ENCODE assay signal across 10 cellular contexts in genomic region chr19:53927745-53928144, GRCh38. TPM values are rescaled to one million over a fixed set of nuclear protein-coding genes. Genes with fewer than 3 reads are reported as not detected.
DNase-seq lines count a peak whose midpoint lies in the region; ATAC-seq and TF ChIP-seq lines count a peak whose summit lies in the region.
"Had no signal": no experiment of that assay in that cellular context is flagged by ENCODE, and none has a peak within 500 bp of the region (broad histone marks: within the 10 kb centered on the region; RNA-seq: fewer than 3 reads in every experiment).

No MANE protein-coding gene starts in this region.

- ATAC-seq in activated CD8-positive, alpha-beta T cell treated with anti-CD3 and anti-CD28 coated beads, Interleukin-2, amount 10 ng/mL, durations not matched to agents 7 days and 5 days: no peak
- ATAC-seq in left lobe of liver (peak; percentile 52), omental fat pad (ENCODE audit: low FRiP score) (no peak)

- POLR2A ChIA-PET in activated CD8-positive, alpha-beta T cell treated with anti-CD3 and anti-CD28 coated beads, Interleukin-2, amount 10 ng/mL, durations not matched to agents 7 days and 5 days (lab: Charles Lee): no interaction called here

- no peaks in the 10 kb centered on the region for H3K36me3 Mint-ChIP-seq in activated CD8-positive, alpha-beta T cell treated with anti-CD3 and anti-CD28 coated beads, Interleukin-2, amount 10 ng/mL, durations not matched to agents 7 days and 5 days (ENCODE audit: low read depth)

- no peaks in the 10 kb centered on the region for H3K4me1 Mint-ChIP-seq in activated CD8-positive, alpha-beta T cell treated with anti-CD3 and anti-CD28 coated beads, Interleukin-2, amount 10 ng/mL, durations not matched to agents 7 days and 5 days (ENCODE audit: low read depth)

- TF ChIP-seq POLR2A in ovary (IDR thresholded peaks at IDR 0.05): no peak

- no peaks in the 10 kb centered on the region for H3K27me3 ChIP-seq in ovary
- H3K27me3 ChIP-seq: colonic mucosa had no signal

- intact Hi-C loops in ovary (cut with DNase I): no loop called here

- H3K9me3 Mint-ChIP-seq in activated CD8-positive, alpha-beta T cell treated with anti-CD3 and anti-CD28 coated beads, Interleukin-2, amount 10 ng/mL, durations not matched to agents 7 days and 5 days (ENCODE audit: insufficient read depth): no peaks in the 10 kb centered on the region

- H3K9me3 ChIP-seq in ovary: no peaks in the 10 kb centered on the region
- H3K9me3 ChIP-seq: colonic mucosa had no signal

- TF ChIP-seq CTCF in ovary (IDR thresholded peaks at IDR 0.05) (no peak), omental fat pad (IDR thresholded peaks at IDR 0.05) (no peak)

- H3K27ac ChIP-seq in ovary: no peak overlapping the region
- H3K27ac ChIP-seq: colonic mucosa had no signal

- no peak overlapping the region for H3K4me3 ChIP-seq in ovary
- H3K4me3 ChIP-seq: colonic mucosa had no signal

- no peaks in the 10 kb centered on the region for H3K36me3 ChIP-seq in ovary
- H3K36me3 ChIP-seq: colonic mucosa had no signal

- no peak overlapping the region for H3K4me3 Mint-ChIP-seq in activated CD8-positive, alpha-beta T cell treated with anti-CD3 and anti-CD28 coated beads, Interleukin-2, amount 10 ng/mL, durations not matched to agents 7 days and 5 days

- H3K27ac Mint-ChIP-seq in activated CD8-positive, alpha-beta T cell treated with anti-CD3 and anti-CD28 coated beads, Interleukin-2, amount 10 ng/mL, durations not matched to agents 7 days and 5 days: no peak overlapping the region

- H3K27me3 Mint-ChIP-seq in activated CD8-positive, alpha-beta T cell treated with anti-CD3 and anti-CD28 coated beads, Interleukin-2, amount 10 ng/mL, durations not matched to agents 7 days and 5 days (ENCODE audit: low read depth): no peaks in the 10 kb centered on the region

- H3K4me1 ChIP-seq in ovary (ENCODE audit: insufficient read depth): no peaks in the 10 kb centered on the region
- H3K4me1 ChIP-seq: colonic mucosa had no signal

- 19 to 48% (median 34%) methylated on average over 6 to 8 of the region's 8 CpGs for WGBS in ovary, 3 donors

- TF ChIP-seq EP300 in ovary (IDR thresholded peaks at IDR 0.05): no peak

- CTCF ChIA-PET in activated CD8-positive, alpha-beta T cell treated with anti-CD3 and anti-CD28 coated beads, Interleukin-2, amount 10 ng/mL, durations not matched to agents 7 days and 5 days (lab: Charles Lee): interaction anchor here (1.3 kb wide), 1 partner anchor 15 kb away, joined by 3 read pairs; no protein-coding TSS in a partner anchor

- DNase-seq in Daoy (ENCODE audit: low read depth) (peak; percentile 79), Kasumi-1 (lab: John Stamatoyannopoulos, UW) (peak; percentile 45 to 70), left lobe of liver (ENCODE audit: low spot score) (no peak), NCI-H510A treated with DMSO at 0.1 percent for 48 hours (lab: John Stamatoyannopoulos, UW) (no peak), ovary (no peak), omental fat pad (ENCODE audit: low spot score) (no peak), NCI-H1930 (lab: John Stamatoyannopoulos, UW) (no peak)
- peak; percentile 63 for DNase-seq in activated CD8-positive, alpha-beta T cell treated with anti-CD3 and anti-CD28 coated beads, Interleukin-2, amount 10 ng/mL, durations not matched to agents 7 days and 5 days
- DNase-seq: colonic mucosa had no signal

RNA-seq across cellular contexts. Expression of gene CACNG7, which starts 18.7 kb away (rescaled TPM):
- total RNA-seq in Daoy (2014; rRNA removed; shearing (Covaris generic)): 0.29 and 0.54 TPM in 2 replicates
- not detected for total RNA-seq in activated CD8-positive, alpha-beta T cell treated with anti-CD3 and anti-CD28 coated beads, Interleukin-2, amount 10 ng/mL, durations not matched to agents 7 days and 5 days
- total RNA-seq in left lobe of liver: not detected
- not detected for total RNA-seq in ovary
- under 1 TPM in 1 of 2 donors, not detected in 1; 0.02 TPM for polyA plus RNA-seq in ovary
- total RNA-seq in omental fat pad: not detected
- total RNA-seq: posterior vena cava had no signal

RNA-seq across cellular contexts. Expression of gene CACNG8, which starts 35.0 kb away (rescaled TPM):
- total RNA-seq in Daoy (2014; rRNA removed; shearing (Covaris generic)): 0.48 and 2.9 TPM in 2 replicates
- total RNA-seq in activated CD8-positive, alpha-beta T cell treated with anti-CD3 and anti-CD28 coated beads, Interleukin-2, amount 10 ng/mL, durations not matched to agents 7 days and 5 days: not detected
- not detected for total RNA-seq in left lobe of liver
- total RNA-seq in ovary: under 1 TPM in 4 of 7 donors, not detected in 3; 0.03 to 0.12 (median 0.08) TPM
- under 1 TPM; 0.06 to 0.13 TPM for polyA plus RNA-seq in ovary
- total RNA-seq in omental fat pad: not detected

RNA-seq across cellular contexts. Expression of gene PRKCG, which starts 45.7 kb away (rescaled TPM):
- total RNA-seq in Daoy (2014; rRNA removed; shearing (Covaris generic)): not detected in 2 replicates
- total RNA-seq in activated CD8-positive, alpha-beta T cell treated with anti-CD3 and anti-CD28 coated beads, Interleukin-2, amount 10 ng/mL, durations not matched to agents 7 days and 5 days: not detected
- total RNA-seq in left lobe of liver (0.08 TPM), ovary (under 1 TPM in 1 of 7 donors, not detected in 6; 0.08 TPM), omental fat pad (not detected)
- polyA plus RNA-seq in ovary: under 1 TPM in 1 of 2 donors, not detected in 1; 0.04 TPM

Comparison
In these comparisons a context has a peak if more than half of its experiments do, and no peak if none do; other contexts are left out.
1. DNase-seq: peak in Daoy (single experiment), Kasumi-1 (2 of 2) and activated CD8-positive, alpha-beta T cell treated with anti-CD3 and anti-CD28 coated beads, Interleukin-2, amount 10 ng/mL, durations not matched to agents 7 days and 5 days (single experiment); none in left lobe of liver (single experiment), NCI-H510A treated with DMSO at 0.1 percent for 48 hours (single experiment), ovary (0 of 5), omental fat pad (single experiment) and NCI-H1930 (0 of 2).